ENCODE assay signal across 21 cellular contexts in the genomic region with DNA sequence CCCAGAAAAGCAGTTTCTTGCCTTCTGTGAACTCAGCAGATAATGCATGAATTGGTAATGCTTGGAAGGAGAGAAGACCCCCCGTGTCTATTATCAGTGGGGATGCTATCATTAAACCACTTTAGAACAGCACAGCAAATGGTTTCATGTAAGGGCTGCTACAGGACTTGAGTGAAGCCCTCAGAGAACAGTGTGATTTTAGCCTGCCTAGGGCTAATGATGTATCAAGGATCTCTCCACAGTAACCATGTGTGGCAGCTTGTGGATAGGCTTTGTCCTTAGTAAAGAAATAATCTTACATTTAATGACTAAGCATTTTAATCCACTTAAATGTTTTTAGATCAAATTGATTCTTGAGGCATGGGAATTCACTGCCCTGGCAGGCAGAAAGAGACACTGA.
"Had no signal": no experiment of that assay in that cellular context is flagged by ENCODE, and none has a peak within 500 bp of the region (broad histone marks: within the 10 kb centered on the region; RNA-seq: fewer than 3 reads in every experiment).

No MANE protein-coding gene starts in this region.

- H3K27ac ChIP-seq: body of pancreas, gastroesophageal sphincter, lower lobe of right lung, right atrium auricular region, skin epidermis, transverse colon, vagina had no signal

- H3K9me3 Mint-ChIP-seq: activated CD4-positive, alpha-beta T cell treated with anti-CD3 and anti-CD28 coated beads, Interleukin-2, amount 10 ng/mL, durations not matched to agents 7 days and 5 days had no signal

- DNase-seq: activated CD4-positive, alpha-beta T cell treated with anti-CD3 and anti-CD28 coated beads, Interleukin-2, amount 10 ng/mL, durations not matched to agents 7 days and 5 days; activated CD4-positive, CD25-positive, alpha-beta regulatory T cell; activated CD8-positive, alpha-beta memory T cell treated with anti-CD3 and anti-CD28 coated beads for 24 hours; activated gamma-delta T cell treated with Interleukin-2 at 50 U/mL for 16 hours; amygdala; body of pancreas; caudate nucleus; left colon; lower lobe of right lung; stimulated activated CD4-positive, alpha-beta T cell treated with anti-CD3 and anti-CD28 coated beads, Interleukin-4, amount 100 ng/mL, for 4 hours; stimulated activated CD8-positive, alpha-beta memory T cell treated with anti-CD3 and anti-CD28 coated beads, Interleukin-4, amount 100 ng/mL, for 48 hours; stimulated activated naive CD8-positive, alpha-beta T cell treated with anti-CD3 and anti-CD28 coated beads, Interleukin-15, Interleukin-2, amounts not matched to agents 100 U/mL and 50 U/mL, for 24 hours; transverse colon had no signal

- H3K4me1 Mint-ChIP-seq: activated CD4-positive, alpha-beta T cell treated with anti-CD3 and anti-CD28 coated beads, Interleukin-2, amount 10 ng/mL, durations not matched to agents 7 days and 5 days had no signal

- H3K27me3 ChIP-seq: body of pancreas, gastroesophageal sphincter, right atrium auricular region, transverse colon, vagina had no signal

- H3K4me1 ChIP-seq: body of pancreas, gastroesophageal sphincter, lower lobe of right lung, right atrium auricular region, transverse colon, vagina had no signal

- H3K36me3 Mint-ChIP-seq: activated naive CD8-positive, alpha-beta T cell had no signal

- H3K27ac Mint-ChIP-seq: activated CD4-positive, alpha-beta T cell treated with anti-CD3 and anti-CD28 coated beads, Interleukin-2, amount 10 ng/mL, durations not matched to agents 7 days and 5 days; activated naive CD8-positive, alpha-beta T cell had no signal

- H3K4me3 ChIP-seq: body of pancreas, gastroesophageal sphincter, lower lobe of right lung, right atrium auricular region, skin epidermis, transverse colon, vagina had no signal

- H3K36me3 ChIP-seq: gastroesophageal sphincter, lower lobe of right lung, right atrium auricular region, transverse colon, vagina had no signal

- H3K9me3 ChIP-seq: body of pancreas, gastroesophageal sphincter, lower lobe of right lung, right atrium auricular region, transverse colon, vagina had no signal

- H3K4me3 Mint-ChIP-seq: activated CD4-positive, alpha-beta T cell treated with anti-CD3 and anti-CD28 coated beads, Interleukin-2, amount 10 ng/mL, durations not matched to agents 7 days and 5 days; activated naive CD8-positive, alpha-beta T cell had no signal

- ATAC-seq: body of pancreas; gastroesophageal sphincter; left colon; lower lobe of right lung; stimulated activated naive CD8-positive, alpha-beta T cell treated with anti-CD3 and anti-CD28 coated beads, Interleukin-15, Interleukin-2, amounts not matched to agents 100 U/mL and 50 U/mL, for 24 hours had no signal

- H3K27me3 Mint-ChIP-seq: activated CD4-positive, alpha-beta T cell treated with anti-CD3 and anti-CD28 coated beads, Interleukin-2, amount 10 ng/mL, durations not matched to agents 7 days and 5 days; activated naive CD8-positive, alpha-beta T cell had no signal

- FAIRE-seq: colon, endometrium, islet of Langerhans had no signal
